10 cellular contexts compared by ENCODE assay signal in genomic region chr16:68299571-68300453, GRCh38. TPM values are rescaled to one million over a fixed set of nuclear protein-coding genes. Genes with fewer than 3 reads are reported as not detected.
DNase-seq lines count a peak whose midpoint lies in the region; ATAC-seq, FAIRE-seq and TF ChIP-seq lines count a peak whose summit lies in the region.
"Had no signal": no experiment of that assay in that cellular context is flagged by ENCODE, and none has a peak within 500 bp of the region (broad histone marks: within the 10 kb centered on the region; RNA-seq: fewer than 3 reads in every experiment).

No MANE protein-coding gene starts in this region.

- no peak for ATAC-seq in stimulated activated naive CD8-positive, alpha-beta T cell treated with anti-CD3 and anti-CD28 coated beads, Interleukin-15, Interleukin-2, amounts not matched to agents 100 U/mL and 50 U/mL, for 24 hours
- ATAC-seq in HG02884 (IDR thresholded peaks at IDR 0.05; ENCODE audit: unreplicated experiment), result no peak

- H3K27ac Mint-ChIP-seq in stimulated activated naive CD8-positive, alpha-beta T cell treated with anti-CD3 and anti-CD28 coated beads, Interleukin-15, Interleukin-2, amounts not matched to agents 100 ng/mL and 50 ng/mL, for 24 hours, result peak overlapping the region; percentile 62
- peak overlapping the region; percentile 88 for H3K27ac Mint-ChIP-seq in mesothelial cell of epicardium
- H3K27ac Mint-ChIP-seq: activated B cell treated with CpG ODN at 0.5 μM for 24 hours had no signal

- peak overlapping the region; percentile 41 for H3K9ac ChIP-seq in adipocyte (ENCODE audit: low read length)

- H3K27me3 Mint-ChIP-seq in stimulated activated naive CD8-positive, alpha-beta T cell treated with anti-CD3 and anti-CD28 coated beads, Interleukin-15, Interleukin-2, amounts not matched to agents 100 ng/mL and 50 ng/mL, for 24 hours, result no peaks in the 10 kb centered on the region
- no peaks in the 10 kb centered on the region for H3K27me3 Mint-ChIP-seq in mesothelial cell of epicardium (ENCODE audit: low read depth)
- H3K27me3 Mint-ChIP-seq: activated B cell treated with CpG ODN at 0.5 μM for 24 hours had no signal

- peaks cover 74% of the 10 kb centered on the region for H3K36me3 Mint-ChIP-seq in stimulated activated naive CD8-positive, alpha-beta T cell treated with anti-CD3 and anti-CD28 coated beads, Interleukin-15, Interleukin-2, amounts not matched to agents 100 ng/mL and 50 ng/mL, for 24 hours (ENCODE audit: low read depth)
- H3K36me3 Mint-ChIP-seq in mesothelial cell of epicardium, result peaks cover 32% of the 10 kb centered on the region

- H3K9me3 ChIP-seq in adipocyte (ENCODE audit: control insufficient read depth, low read length) (no peaks in the 10 kb centered on the region), vagina (no peaks in the 10 kb centered on the region)

- H3K4me1 ChIP-seq in adipocyte (ENCODE audit: control insufficient read depth, insufficient read depth, low read length), result peaks cover 52% of the 10 kb centered on the region
- peaks cover 16% of the 10 kb centered on the region for H3K4me1 ChIP-seq in vagina

- DNase-seq in stimulated activated naive CD8-positive, alpha-beta T cell treated with anti-CD3 and anti-CD28 coated beads, Interleukin-15, Interleukin-2, amounts not matched to agents 100 U/mL and 50 U/mL, for 24 hours, result no peak
- DNase-seq in adipocyte (ENCODE audit: low read depth) (no peak), mesothelial cell of epicardium (ENCODE audit: low spot score in 2 of 2, unreplicated experiment in 2 of 2) (no peak), vagina (ENCODE audit: extremely low spot score in 2 of 2) (no peak), RCC 7860 (ENCODE audit: low spot score) (no peak), NCI-H2029 (lab: John Stamatoyannopoulos, UW) (no peak)
- DNase-seq: activated B cell treated with CpG ODN at 0.5 μM for 24 hours, MV-4-11 had no signal

- no peak overlapping the region for H3K4me3 Mint-ChIP-seq in stimulated activated naive CD8-positive, alpha-beta T cell treated with anti-CD3 and anti-CD28 coated beads, Interleukin-15, Interleukin-2, amounts not matched to agents 100 ng/mL and 50 ng/mL, for 24 hours
- H3K4me3 Mint-ChIP-seq in mesothelial cell of epicardium, result no peak overlapping the region
- H3K4me3 Mint-ChIP-seq: activated B cell treated with CpG ODN at 0.5 μM for 24 hours had no signal

- no peak for FAIRE-seq in RCC 7860 (lab: Jason Lieb, UNC)

- TF ChIP-seq CTCF in mesothelial cell of epicardium (IDR thresholded peaks at IDR 0.05; ENCODE audit: unreplicated experiment), result no peak
- TF ChIP-seq CTCF in vagina (IDR thresholded peaks at IDR 0.05), result no peak

- H3K9me3 Mint-ChIP-seq in stimulated activated naive CD8-positive, alpha-beta T cell treated with anti-CD3 and anti-CD28 coated beads, Interleukin-15, Interleukin-2, amounts not matched to agents 100 ng/mL and 50 ng/mL, for 24 hours, result no peaks in the 10 kb centered on the region
- H3K9me3 Mint-ChIP-seq in mesothelial cell of epicardium, result no peaks in the 10 kb centered on the region
- H3K9me3 Mint-ChIP-seq: activated B cell treated with CpG ODN at 0.5 μM for 24 hours had no signal

- H3K36me3 ChIP-seq in adipocyte (ENCODE audit: control insufficient read depth, insufficient read depth, low read length, severe bottlenecking) (peaks cover 89% of the 10 kb centered on the region), vagina (peaks cover 0 to 74% of the 10 kb centered on the region in 2 donors)

- peak overlapping the region; percentile 12 for H3K27ac ChIP-seq in vagina

- no peak overlapping the region for H3K4me3 ChIP-seq in adipocyte (ENCODE audit: low read length)
- H3K4me3 ChIP-seq in vagina, result no peak overlapping the region

- intact Hi-C loops in vagina (cut with DNase I), result no loop called here

- H3K4me1 Mint-ChIP-seq in stimulated activated naive CD8-positive, alpha-beta T cell treated with anti-CD3 and anti-CD28 coated beads, Interleukin-15, Interleukin-2, amounts not matched to agents 100 ng/mL and 50 ng/mL, for 24 hours (ENCODE audit: low read depth), result no peaks in the 10 kb centered on the region
- peaks cover 34% of the 10 kb centered on the region for H3K4me1 Mint-ChIP-seq in mesothelial cell of epicardium
- H3K4me1 Mint-ChIP-seq: activated B cell treated with CpG ODN at 0.5 μM for 24 hours had no signal

- no peak for TF ChIP-seq POLR2A in vagina (IDR thresholded peaks at IDR 0.05)

- H3K27me3 ChIP-seq in adipocyte (replicated peaks; ENCODE audit: control insufficient read depth, insufficient read depth, low read length) (no peaks in the 10 kb centered on the region), vagina (no peaks in the 10 kb centered on the region)

RNA-seq across cellular contexts. Expression of gene SLC7A6OS, which starts 10.9 kb away (rescaled TPM):
- total RNA-seq in mesothelial cell of epicardium, result 20.4 to 23.3 TPM (median 22.7 TPM) in 3 replicates
- total RNA-seq in vagina, result 15.5 TPM

RNA-seq across cellular contexts. Expression of gene PRMT7, which starts 11.0 kb away (rescaled TPM):
- 69.7 to 77.9 TPM (median 71.8 TPM) in 3 replicates for total RNA-seq in mesothelial cell of epicardium
- 47.9 TPM for total RNA-seq in vagina

RNA-seq across cellular contexts. Expression of gene SLC7A6, which starts 35.5 kb away (rescaled TPM):
- total RNA-seq in mesothelial cell of epicardium (66.0 to 73.2 TPM (median 70.4 TPM) in 3 replicates), vagina (35.1 TPM)

RNA-seq across cellular contexts. Expression of gene PLA2G15, which starts 54.6 kb away (rescaled TPM):
- 19.4 to 19.9 TPM (median 19.8 TPM) in 3 replicates for total RNA-seq in mesothelial cell of epicardium
- total RNA-seq in vagina, result 18.2 TPM
